Comparison of ENCODE assay signal across 8 cellular contexts in genomic region chr16:21001262-21001661, GRCh38.
DNase-seq lines count a peak whose midpoint lies in the region; ATAC-seq and TF ChIP-seq lines count a peak whose summit lies in the region.

No MANE protein-coding gene starts in this region.

- CTCF ChIA-PET in SK-N-SH (lab: Yijun Ruan, JAX): interaction anchor here (1.2 to 1.5 kb wide), 3 partner anchors 13 to 151 kb away, joined by 3 to 4 read pairs (median 3); no protein-coding TSS in a partner anchor

- 33% methylated on average over 3 of the region's 3 CpGs for WGBS in SK-N-SH (ENCODE audit: low lambda C conversion rate)

- H3K4me1 ChIP-seq in right atrium auricular region (no peaks in the 10 kb centered on the region), SK-N-SH (ENCODE audit: control insufficient read depth in 1 of 2, insufficient read depth in 2 of 2, low read depth in 1 of 2, low read length in 1 of 2) (no peaks in the 10 kb centered on the region), uterus (no peaks in the 10 kb centered on the region)

- H3K27ac ChIP-seq in right atrium auricular region (no peak overlapping the region), SK-N-SH (ENCODE audit: low read depth in 2 of 2, low read length in 1 of 2) (no peak overlapping the region), uterus (no peak overlapping the region)

- H3K4me2 ChIP-seq in SK-N-SH: no peak overlapping the region

- no peaks in the 10 kb centered on the region for H4K20me1 ChIP-seq in SK-N-SH (ENCODE audit: insufficient read depth)

- no peaks in the 10 kb centered on the region for H3K27me3 ChIP-seq in right atrium auricular region
- H3K27me3 ChIP-seq in SK-N-SH (ENCODE audit: insufficient read depth): peaks cover 8% of the 10 kb centered on the region; the same call in 1 of the 2 replicates
- no peaks in the 10 kb centered on the region for H3K27me3 ChIP-seq in uterus

- no peaks in the 10 kb centered on the region for H3K9me2 ChIP-seq in SK-N-SH

- intact Hi-C loops in left cardiac atrium (cut with DNase I): no loop called here
- intact Hi-C loops in uterus (cut with DNase I; ENCODE audit: low total_unique reads): no loop called here

- H3K79me2 ChIP-seq in SK-N-SH (ENCODE audit: insufficient read depth): no peaks in the 10 kb centered on the region

- H3K9ac ChIP-seq in SK-N-SH: no peak overlapping the region

- H3F3A ChIP-seq in SK-N-SH (replicated peaks; ENCODE audit: insufficient read depth): no peaks in the 10 kb centered on the region

- no peak for TF ChIP-seq POLR2A in uterus (IDR thresholded peaks at IDR 0.05)

- POLR2A ChIA-PET in SK-N-SH (lab: Yijun Ruan, JAX): no interaction called here

- H3K36me3 ChIP-seq in right atrium auricular region: no peaks in the 10 kb centered on the region
- H3K36me3 ChIP-seq in SK-N-SH (replicated peaks in 1 of 2; ENCODE audit: control insufficient read depth in 1 of 2, insufficient read depth in 2 of 2, low read length in 1 of 2): no peaks in the 10 kb centered on the region
- H3K36me3 ChIP-seq in uterus: no peaks in the 10 kb centered on the region

- no peak overlapping the region for H3K4me3 ChIP-seq in right atrium auricular region
- no peak overlapping the region; a peak in 1 of 4 replicates for H3K4me3 ChIP-seq in SK-N-SH (ENCODE audit: low read depth in 2 of 2, low read length in 1 of 2)
- no peak overlapping the region for H3K4me3 ChIP-seq in uterus

- TF ChIP-seq EP300 in SK-N-SH (IDR thresholded peaks at IDR 0.05; ENCODE audit: borderline replicate concordance in 1 of 2, low read depth in 1 of 2, low read length in 1 of 2): no peak

- H3K9me3 ChIP-seq in right atrium auricular region: no peaks in the 10 kb centered on the region
- H3K9me3 ChIP-seq in SK-N-SH: no peaks in the 10 kb centered on the region
- H3K9me3 ChIP-seq in uterus: no peaks in the 10 kb centered on the region

- no peak overlapping the region for H2AFZ ChIP-seq in SK-N-SH (ENCODE audit: low read depth)

- TF ChIP-seq CTCF in right atrium auricular region (IDR thresholded peaks at IDR 0.05) (peak in 1 of 2 donors; percentile 43), SK-N-SH (IDR thresholded peaks at IDR 0.05) (peak; percentile 58), uterus (IDR thresholded peaks at IDR 0.05) (peak; percentile 8 to 28 (median 18))

- DNase-seq in left cardiac atrium (peak; percentile 23), right atrium auricular region (ENCODE audit: low spot score) (no peak), SK-N-SH (peak; percentile 26), globus pallidus (ENCODE audit: low spot score) (peak; percentile 2), uterus (no peak)

- peak; percentile 51 for TF ChIP-seq RAD21 in SK-N-SH (IDR thresholded peaks at IDR 0.05; ENCODE audit: low read length)

- ATAC-seq in left cardiac atrium: no peak
- ATAC-seq in GM21786 (IDR thresholded peaks at IDR 0.05; ENCODE audit: unreplicated experiment): no peak
- ATAC-seq in HG02798 (IDR thresholded peaks at IDR 0.05; ENCODE audit: poor library complexity, unreplicated experiment): no peak
- ATAC-seq in HG02642 (IDR thresholded peaks at IDR 0.05; ENCODE audit: poor library complexity, unreplicated experiment): no peak

TF ChIP-seq in SK-N-SH, 30 proteins besides CTCF, POLR2A, EP300 and RAD21:
- peak; percentile 32 for TF ChIP-seq SMC3 (IDR thresholded peaks at IDR 0.05; ENCODE audit: low read depth, low read length)
- no peak for TF ChIP-seq JUND (IDR thresholded peaks at IDR 0.05)
- TF ChIP-seq NFIC (IDR thresholded peaks at IDR 0.05; ENCODE audit: borderline replicate concordance): no peak

Comparison
In these comparisons a context has a peak if more than half of its experiments do, and no peak if none do; other contexts are left out.
1. DNase-seq: peak in left cardiac atrium (single experiment), SK-N-SH (single experiment) and globus pallidus (single experiment); none in right atrium auricular region (single experiment) and uterus (0 of 2).